8 cellular contexts compared by ENCODE assay signal in the genomic region with DNA sequence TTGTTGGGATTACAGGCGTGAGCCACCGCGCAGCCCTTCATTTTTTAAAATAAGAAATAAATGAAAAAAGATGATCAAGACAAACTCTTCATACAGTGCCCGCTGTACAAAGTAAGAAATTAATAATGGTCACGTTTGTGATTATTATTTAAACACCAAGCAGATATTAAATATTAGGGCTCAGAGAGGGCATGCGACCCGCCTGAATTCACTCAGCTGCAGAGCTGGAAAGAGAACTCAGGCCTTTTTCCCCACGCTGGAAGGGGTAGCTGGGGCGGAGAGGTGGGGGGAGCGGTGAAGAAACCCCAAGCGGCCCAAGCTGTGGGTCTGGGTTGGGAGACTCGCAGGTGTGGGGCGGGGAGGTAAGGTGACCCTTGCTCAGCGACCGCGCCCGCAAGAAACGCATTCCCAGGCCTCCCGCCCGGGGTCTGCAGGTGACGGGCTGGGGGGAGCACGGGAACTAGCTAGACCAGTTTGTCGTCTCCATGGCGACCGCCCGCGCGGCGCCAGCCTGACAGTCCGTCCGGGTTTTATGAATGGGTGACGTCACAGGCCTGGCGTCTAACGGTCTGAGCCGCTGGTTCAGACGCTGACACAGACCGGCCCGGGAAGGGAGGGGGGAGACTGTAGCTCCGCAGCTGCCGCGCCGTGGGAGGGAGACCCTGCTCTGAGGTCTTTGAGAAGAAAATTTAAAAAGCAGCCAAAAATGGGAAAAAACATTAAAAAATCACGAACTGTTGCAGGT. TPM values are rescaled to one million over a fixed set of nuclear protein-coding genes. Genes with fewer than 3 reads are reported as not detected.
DNase-seq lines count a peak whose midpoint lies in the region; TF ChIP-seq lines count a peak whose summit lies in the region.

No MANE protein-coding gene starts in this region.

- no peak overlapping the region for H3T11ph ChIP-seq in H9 (ENCODE audit: low read length)

- no peak overlapping the region for H3K56ac ChIP-seq in H9 (ENCODE audit: insufficient read length, low read depth, low read length)

- no peak overlapping the region for H3K23ac ChIP-seq in H9 (ENCODE audit: insufficient read length, low read depth, low read length)

- peak overlapping the region; percentile 53 for H2BK120ac ChIP-seq in H9 (ENCODE audit: low read depth, low read length, poor library complexity, severe bottlenecking)

- peak overlapping the region; percentile 57 for H3K4me2 ChIP-seq in H9 (ENCODE audit: insufficient read depth, insufficient read length, low read length)

- TF ChIP-seq CTCF in H9 (conservative IDR thresholded peaks at IDR 0.05) (no peak), cardiac muscle cell (IDR thresholded peaks at IDR 0.05; ENCODE audit: low read depth, low read length) (no peak), ovary (IDR thresholded peaks at IDR 0.05) (no peak), testis (IDR thresholded peaks at IDR 0.05) (no peak)

- H3K4me1 Mint-ChIP-seq in H9: peaks cover 33 to 40% of the 10 kb centered on the region in 2 experiments

- no peak for TF ChIP-seq EP300 in ovary (IDR thresholded peaks at IDR 0.05)

- H4K8ac ChIP-seq in H9 (replicated peaks; ENCODE audit: insufficient read length, low read depth, low read length): no peak overlapping the region

- peaks cover 4% of the 10 kb centered on the region; the same call in 1 of the 2 replicates for H3K79me2 ChIP-seq in H9 (ENCODE audit: insufficient read depth, low read length)

- H3K23me2 ChIP-seq in H9 (ENCODE audit: insufficient read length, low read depth, low read length, poor library complexity, severe bottlenecking): peaks cover 17% of the 10 kb centered on the region

- H3K27me3 ChIP-seq in H9 (ENCODE audit: insufficient read depth, low read length) (no peaks in the 10 kb centered on the region), adipocyte (replicated peaks; ENCODE audit: control insufficient read depth, insufficient read depth, low read length) (no peaks in the 10 kb centered on the region), cardiac muscle cell (no peaks in the 10 kb centered on the region), ovary (no peaks in the 10 kb centered on the region), testis (no peaks in the 10 kb centered on the region)

- peak; percentile 98 for DNase-seq in DMS153 (lab: John Stamatoyannopoulos, UW)
- DNase-seq in H9: peak; percentile 99
- peak; percentile 100 for DNase-seq in NCI-H146 (lab: John Stamatoyannopoulos, UW)
- peak; percentile 98 for DNase-seq in SW 1271 (lab: John Stamatoyannopoulos, UW)
- DNase-seq in adipocyte (ENCODE audit: low read depth): peak; percentile 98
- DNase-seq in cardiac muscle cell (ENCODE audit: low read depth in 1 of 2, low spot score in 1 of 2): peak; percentile 97 to 100
- DNase-seq in ovary: peak; percentile 88 to 95 (median 94)
- peak; percentile 96 for DNase-seq in testis

- WGBS in H9 (ENCODE audit: extremely low coverage, insufficient read length, low lambda C conversion rate): no CpG with 5 or more reads among the region's 43 CpGs
- WGBS in ovary, 3 donors: 12% methylated on average over 40 to 43 of the region's 43 CpGs
- WGBS in testis, 2 donors: 11 to 17% methylated on average over 27 to 43 of the region's 43 CpGs

- no peak overlapping the region for H2AFZ ChIP-seq in H9 (ENCODE audit: low read length)

- peaks cover 6 to 22% (median 18%) of the 10 kb centered on the region in 3 experiments for H3K36me3 Mint-ChIP-seq in H9 (ENCODE audit: insufficient read depth in 1 of 3, low read depth in 3 of 3)

- no peaks in the 10 kb centered on the region for H4K20me1 ChIP-seq in H9 (ENCODE audit: control insufficient read depth, insufficient read depth, insufficient read length)

- intact Hi-C loops in ovary (cut with DNase I) (loop anchor here in 1 of 4 donors (2.0 kb wide), 1 partner anchor 31 kb away; no protein-coding TSS in a partner anchor), testis (cut with DNase I; ENCODE audit: low total_unique reads) (no loop called here)

- H3K27ac ChIP-seq in H9 (ENCODE audit: insufficient read length, low read depth, low read length): no peak overlapping the region
- H3K27ac ChIP-seq in cardiac muscle cell: peak overlapping the region; percentile 99
- H3K27ac ChIP-seq in ovary: peak overlapping the region in 1 of 2 donors; percentile 70
- H3K27ac ChIP-seq in testis: peak overlapping the region in 1 of 2 donors; percentile 67

- peak overlapping the region; percentile 93 for H3K4me3 ChIP-seq in adipocyte (ENCODE audit: low read length)
- H3K4me3 ChIP-seq in cardiac muscle cell: peak overlapping the region; percentile 82
- H3K4me3 ChIP-seq in ovary: peak overlapping the region; percentile 41
- peak overlapping the region; percentile 58 to 60 for H3K4me3 ChIP-seq in testis

- peaks cover 2% of the 10 kb centered on the region for H3K27me3 Mint-ChIP-seq in H9 (ENCODE audit: low read depth)

- H3K9me3 ChIP-seq in H9 (ENCODE audit: control insufficient read depth, low read depth, low read length) (no peaks in the 10 kb centered on the region), adipocyte (ENCODE audit: control insufficient read depth, low read length) (no peaks in the 10 kb centered on the region), cardiac muscle cell (ENCODE audit: low read depth) (no peaks in the 10 kb centered on the region), ovary (no peaks in the 10 kb centered on the region), testis (no peaks in the 10 kb centered on the region)

- H2BK5ac ChIP-seq in H9 (ENCODE audit: insufficient read length, low read length): no peak overlapping the region

- no peak overlapping the region for H3K9ac ChIP-seq in H9 (ENCODE audit: extremely low read depth, insufficient read length, low read length)
- peak overlapping the region; percentile 97 for H3K9ac ChIP-seq in adipocyte (ENCODE audit: low read length)

- H3K4me3 Mint-ChIP-seq in H9: peak overlapping the region; percentile 93 to 97

- TF ChIP-seq POLR2A in ovary (IDR thresholded peaks at IDR 0.05): peak; percentile 41
- TF ChIP-seq POLR2A in testis (IDR thresholded peaks at IDR 0.05): no peak

- no peak overlapping the region; the same call in 1 of the 2 replicates for H3K4ac ChIP-seq in H9 (ENCODE audit: low read depth, low read length)

- H3K14ac ChIP-seq in H9 (ENCODE audit: insufficient read depth, low read length): peak overlapping the region; percentile 19; the same call in 1 of the 2 replicates

- H2BK12ac ChIP-seq in H9 (ENCODE audit: insufficient read length, low read depth, low read length): no peak overlapping the region

- H3K79me1 ChIP-seq in H9 (ENCODE audit: insufficient read depth, low read depth, low read length, poor library complexity, severe bottlenecking): no peaks in the 10 kb centered on the region

- H2AK5ac ChIP-seq in H9 (ENCODE audit: insufficient read length, low read length): no peak overlapping the region

- H3K27ac Mint-ChIP-seq in H9: peak overlapping the region; percentile 95 to 100 (median 98); a peak in 6 of 7 replicates

- H2BK15ac ChIP-seq in H9 (ENCODE audit: low read depth, low read length): no peak overlapping the region

- no peaks in the 10 kb centered on the region for H3K36me3 ChIP-seq in adipocyte (ENCODE audit: control insufficient read depth, insufficient read depth, low read length, severe bottlenecking)
- no peaks in the 10 kb centered on the region for H3K36me3 ChIP-seq in cardiac muscle cell
- no peaks in the 10 kb centered on the region for H3K36me3 ChIP-seq in ovary
- H3K36me3 ChIP-seq in testis (ENCODE audit: low read depth, missing control alignments): no peaks in the 10 kb centered on the region

- H3K18ac ChIP-seq in H9 (ENCODE audit: insufficient read length, low read depth, low read length): peak overlapping the region; percentile 60

- no peak overlapping the region for H4K5ac ChIP-seq in H9 (ENCODE audit: insufficient read length, low read depth, low read length)

- H3K4me1 ChIP-seq in H9 (ENCODE audit: insufficient read depth, low read length): peaks cover 5% of the 10 kb centered on the region; the same call in 1 of the 2 replicates
- peaks cover 31% of the 10 kb centered on the region for H3K4me1 ChIP-seq in adipocyte (ENCODE audit: control insufficient read depth, insufficient read depth, low read length)
- H3K4me1 ChIP-seq in cardiac muscle cell (ENCODE audit: low read depth): peaks cover 23% of the 10 kb centered on the region
- peaks cover 4% of the 10 kb centered on the region for H3K4me1 ChIP-seq in ovary (ENCODE audit: insufficient read depth)
- H3K4me1 ChIP-seq in testis: peaks cover 16% of the 10 kb centered on the region

- no peak overlapping the region for H2BK20ac ChIP-seq in H9 (ENCODE audit: low read depth, low read length, poor library complexity, severe bottlenecking)

- H4K91ac ChIP-seq in H9 (ENCODE audit: insufficient read length, low read depth, low read length): no peak overlapping the region

- H3K9me3 Mint-ChIP-seq in H9: peaks cover 3% of the 10 kb centered on the region in 2 experiments; a peak in 2 of 5 replicates

RNA-seq across cellular contexts. Expression of a gene that starts 1.1 kb away (rescaled TPM):
- 355 and 360 TPM in 2 replicates for total RNA-seq in H9 (2021)
- 596 and 766 TPM in 2 replicates for total RNA-seq in cardiac muscle cell
- 152 and 223 TPM in 2 replicates for polyA plus RNA-seq in cardiac muscle cell
- total RNA-seq in ovary: 100 to 1,000 TPM in 3 of 7 donors, 10 to 100 TPM in 4; 42.6 to 353 (median 64.2) TPM
- 10 to 100 TPM; 26.0 to 86.9 TPM for polyA plus RNA-seq in ovary
- 100 to 1,000 TPM; 124 to 128 TPM for total RNA-seq in testis
- polyA plus RNA-seq in testis (ENCODE audit: insufficient read depth, low read depth, low replicate concordance): 18.7 TPM

RNA-seq across cellular contexts. Expression of a gene that starts 33.7 kb away (rescaled TPM):
- total RNA-seq in H9 (2021) (not detected in 2 replicates), cardiac muscle cell (not detected in 2 replicates), ovary (1 to 10 TPM in 6 of 7 donors, not detected in 1; 1.1 to 3.5 (median 2.1) TPM), testis (1 to 10 TPM; 6.0 to 6.1 TPM)
- polyA plus RNA-seq in cardiac muscle cell (0.81 and 0.97 TPM in 2 replicates), ovary (1 to 10 TPM; 3.5 to 6.6 TPM), testis (ENCODE audit: insufficient read depth, low read depth, low replicate concordance) (2.2 TPM)

Comparison
In these comparisons a context has a peak if more than half of its experiments do, and no peak if none do; other contexts are left out.
1. H3K4me3 ChIP-seq: peak in every context shown above with its lines; median percentile 93 in adipocyte; 82 in cardiac muscle cell; 59 in testis; 41 in ovary.